In the genomic region with DNA sequence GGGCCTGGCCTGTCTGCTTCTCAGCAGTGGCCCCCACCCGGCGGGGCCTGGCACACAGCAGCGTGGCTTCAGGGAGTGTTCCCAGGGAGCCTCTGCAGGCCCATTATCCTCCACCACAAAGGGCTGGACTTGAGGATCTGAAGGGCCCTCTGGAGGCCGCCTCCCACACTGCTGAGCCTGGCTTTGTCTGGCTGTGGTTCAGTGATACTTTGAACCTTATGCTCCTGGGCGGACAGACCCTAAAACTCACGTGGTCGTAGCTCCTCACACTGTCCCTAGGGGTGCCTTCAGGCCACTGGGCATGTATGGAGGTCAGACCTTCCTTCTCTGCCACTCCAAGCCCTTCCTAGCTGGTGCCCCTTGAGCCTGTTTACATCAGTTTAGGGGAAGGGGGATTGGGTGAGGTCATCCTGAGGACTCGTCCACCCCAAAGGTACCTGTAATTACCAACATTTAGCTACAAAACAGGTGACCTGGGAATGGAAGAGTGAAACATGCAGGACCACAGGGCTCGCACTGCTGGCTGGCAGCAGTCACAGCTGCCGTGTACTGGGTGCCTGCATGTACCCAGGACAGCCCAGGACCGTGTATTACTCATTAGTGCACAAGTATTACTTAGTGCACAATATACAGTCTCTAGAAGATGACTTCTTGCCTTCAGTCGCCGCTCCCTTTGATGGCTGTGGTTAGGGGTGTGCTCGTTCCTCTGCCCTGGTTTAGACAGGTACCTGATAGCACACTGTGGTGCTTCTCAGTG, we compare ENCODE assay signal across 12 cellular contexts. TPM values are rescaled to one million over a fixed set of nuclear protein-coding genes. Genes with fewer than 3 reads are reported as not detected.
DNase-seq lines count a peak whose midpoint lies in the region; ATAC-seq, FAIRE-seq and TF ChIP-seq lines count a peak whose summit lies in the region.
"Had no signal": no experiment of that assay in that cellular context is flagged by ENCODE, and none has a peak within 500 bp of the region (broad histone marks: within the 10 kb centered on the region; RNA-seq: fewer than 3 reads in every experiment).

No MANE protein-coding gene starts in this region.

- H3K36me3 Mint-ChIP-seq in activated CD4-positive, alpha-beta T cell treated with anti-CD3 and anti-CD28 coated beads, Interleukin-2, amount 10 ng/mL, durations not matched to agents 24 days and 14 days (ENCODE audit: low read depth): peaks cover 33% of the 10 kb centered on the region

- no peaks in the 10 kb centered on the region for H3K9me3 ChIP-seq in HepG2 (ENCODE audit: low read length)

- H3K4me3 Mint-ChIP-seq in stimulated activated naive CD8-positive, alpha-beta T cell treated with anti-CD3 and anti-CD28 coated beads, Interleukin-15, amount 100 ng/mL, for 72 hours: no peak overlapping the region
- no peak overlapping the region for H3K4me3 Mint-ChIP-seq in activated CD4-positive, alpha-beta T cell treated with anti-CD3 and anti-CD28 coated beads, Interleukin-2, amount 10 ng/mL, durations not matched to agents 24 days and 14 days
- H3K4me3 Mint-ChIP-seq: activated naive CD4-positive, alpha-beta T cell treated with anti-CD3 and anti-CD28 coated beads for 36 hours; CD8-positive, alpha-beta T cell had no signal

- H3K79me2 ChIP-seq in HepG2 (ENCODE audit: insufficient read depth, low read length): peaks cover 3% of the 10 kb centered on the region

- H3K9me3 Mint-ChIP-seq in stimulated activated naive CD8-positive, alpha-beta T cell treated with anti-CD3 and anti-CD28 coated beads, Interleukin-15, amount 100 ng/mL, for 72 hours: no peaks in the 10 kb centered on the region
- no peaks in the 10 kb centered on the region for H3K9me3 Mint-ChIP-seq in activated CD4-positive, alpha-beta T cell treated with anti-CD3 and anti-CD28 coated beads, Interleukin-2, amount 10 ng/mL, durations not matched to agents 24 days and 14 days
- H3K9me3 Mint-ChIP-seq: activated naive CD4-positive, alpha-beta T cell treated with anti-CD3 and anti-CD28 coated beads for 36 hours; CD8-positive, alpha-beta T cell had no signal

- POLR2A ChIA-PET in HepG2 (lab: Yijun Ruan, JAX): interaction anchor here (0.6 to 2.2 kb wide), 5 partner anchors 9 to 54 kb away, joined by 3 to 16 read pairs (median 8); a partner anchor contains a TSS

- peak overlapping the region; percentile 25; the same call in 1 of the 2 replicates for H3K9ac ChIP-seq in HepG2 (ENCODE audit: insufficient read depth, low read depth, low read length)

- DNase-seq in stimulated activated naive CD8-positive, alpha-beta T cell treated with anti-CD3 and anti-CD28 coated beads, Interleukin-15, amount 100 ng/mL, for 72 hours: no peak
- DNase-seq in stimulated activated naive CD8-positive, alpha-beta T cell treated with anti-CD3 and anti-CD28 coated beads, Interleukin-15, Interleukin-2, amounts not matched to agents 100 U/mL and 50 U/mL, for 24 hours: no peak
- peak; percentile 35 for DNase-seq in astrocyte of the spinal cord (ENCODE audit: low read depth, low spot score)
- peak; percentile 83 for DNase-seq in HepG2 (ENCODE audit: low spot score)
- no peak for DNase-seq in urothelium cell line (ENCODE audit: low spot score)
- DNase-seq in activated CD4-positive, alpha-beta T cell treated with anti-CD3 and anti-CD28 coated beads, Interleukin-2, amount 10 ng/mL, durations not matched to agents 24 days and 14 days: no peak
- DNase-seq: activated naive CD4-positive, alpha-beta T cell treated with anti-CD3 and anti-CD28 coated beads for 36 hours; CD8-positive, alpha-beta T cell; stimulated activated CD4-positive, alpha-beta T cell treated with anti-CD3 and anti-CD28 coated beads, Interleukin-4, amount 100 ng/mL, for 4 hours; T-helper 1 cell had no signal

- peak in 1 of 2 experiments; percentile 15; a peak in 2 of 4 replicates for TF ChIP-seq POLR2A in HepG2 (IDR thresholded peaks at IDR 0.05; ENCODE audit: insufficient read depth in 1 of 2, low read depth in 2 of 2, low read length in 2 of 2)

- no peaks in the 10 kb centered on the region for H3K27me3 Mint-ChIP-seq in stimulated activated naive CD8-positive, alpha-beta T cell treated with anti-CD3 and anti-CD28 coated beads, Interleukin-15, amount 100 ng/mL, for 72 hours
- H3K27me3 Mint-ChIP-seq in activated CD4-positive, alpha-beta T cell treated with anti-CD3 and anti-CD28 coated beads, Interleukin-2, amount 10 ng/mL, durations not matched to agents 24 days and 14 days: no peaks in the 10 kb centered on the region

- WGBS in HepG2 (ENCODE audit: low lambda C conversion rate): 67% methylated on average over 11 of the region's 14 CpGs

- intact Hi-C loops in HepG2 (cut with micrococcal nuclease; ENCODE audit: unreplicated experiment): loop anchor here (1.0 to 2.0 kb wide), 2 partner anchors 9 to 16 kb away; a partner anchor contains a TSS
- intact Hi-C loops in activated CD4-positive, alpha-beta T cell treated with anti-CD3 and anti-CD28 coated beads, Interleukin-2, amount 10 ng/mL, durations not matched to agents 24 days and 14 days (cut with micrococcal nuclease): no loop called here

- H4K20me1 ChIP-seq in HepG2 (ENCODE audit: insufficient read depth, low read length): no peaks in the 10 kb centered on the region

- peaks cover 32% of the 10 kb centered on the region for H3K4me1 ChIP-seq in HepG2 (ENCODE audit: insufficient read depth, low read length)

- H3K36me3 ChIP-seq in HepG2 (replicated peaks in 1 of 2; ENCODE audit: control insufficient read depth in 1 of 2, insufficient read depth in 2 of 2, low read length in 2 of 2): peaks cover 21 to 42% of the 10 kb centered on the region in 2 experiments; a peak in 4 of 5 replicates

- FAIRE-seq in HepG2 (lab: Jason Lieb, UNC) (peak; percentile 88), urothelium cell line (lab: Jason Lieb, UNC) (peak; percentile 30)

- no peak overlapping the region for H2AFZ ChIP-seq in HepG2 (ENCODE audit: low read length)

- CTCF ChIA-PET in HepG2 (lab: Yijun Ruan, JAX; ENCODE audit: low intra/inter-chr PET ratio, low total read pairs): interaction anchor here (0.7 to 1.2 kb wide), 2 partner anchors 16 to 20 kb away, joined by 3 to 6 read pairs; no protein-coding TSS in a partner anchor

- peaks cover 10% of the 10 kb centered on the region for H3K4me1 Mint-ChIP-seq in stimulated activated naive CD8-positive, alpha-beta T cell treated with anti-CD3 and anti-CD28 coated beads, Interleukin-15, amount 100 ng/mL, for 72 hours
- H3K4me1 Mint-ChIP-seq in activated CD4-positive, alpha-beta T cell treated with anti-CD3 and anti-CD28 coated beads, Interleukin-2, amount 10 ng/mL, durations not matched to agents 24 days and 14 days: peaks cover 2% of the 10 kb centered on the region

- H3K4me2 ChIP-seq in HepG2 (ENCODE audit: low read depth, low read length): peak overlapping the region; percentile 26; the same call in 1 of the 2 replicates

- peak; percentile 72 for TF ChIP-seq RAD21 in HepG2 (CRISPR knock-in tag; IDR thresholded peaks at IDR 0.05)

- H3K27ac ChIP-seq in HepG2 (ENCODE audit: extremely low read length, insufficient read depth, low read length): peak overlapping the region; percentile 63

- TF ChIP-seq EP300 in HepG2 (IDR thresholded peaks at IDR 0.05; ENCODE audit: low read depth in 2 of 2, low read length in 2 of 2): no peak
- TF ChIP-seq EP300 in HepG2 (CRISPR knock-in tag; IDR thresholded peaks at IDR 0.05; ENCODE audit: borderline replicate concordance): no peak

- TF ChIP-seq CTCF in astrocyte of the spinal cord (IDR thresholded peaks at IDR 0.05; ENCODE audit: low read depth, low read length): peak; percentile 37
- TF ChIP-seq CTCF in HepG2 (CRISPR knock-in tag; IDR thresholded peaks at IDR 0.05): peak; percentile 74

- in situ Hi-C loops in astrocyte of the spinal cord (cut with HindIII; ENCODE audit: low sequenced_read_pairs): no loop called here
- in situ Hi-C loops in HepG2 (cut with HindIII; ENCODE audit: extremely low pct_ligation_motif_present, low pct_unique_long_range_greater_than_20kb): no loop called here

- ATAC-seq in stimulated activated naive CD8-positive, alpha-beta T cell treated with anti-CD3 and anti-CD28 coated beads, Interleukin-15, amount 100 ng/mL, for 72 hours: peak; percentile 22
- ATAC-seq in stimulated activated naive CD8-positive, alpha-beta T cell treated with anti-CD3 and anti-CD28 coated beads, Interleukin-15, Interleukin-2, amounts not matched to agents 100 U/mL and 50 U/mL, for 24 hours: no peak
- peak; percentile 95 for ATAC-seq in HepG2
- ATAC-seq in GM18519 (IDR thresholded peaks at IDR 0.05; ENCODE audit: low FRiP score, unreplicated experiment): no peak
- no peak for ATAC-seq in HG03108 (IDR thresholded peaks at IDR 0.05; ENCODE audit: unreplicated experiment)
- ATAC-seq: CD8-positive, alpha-beta T cell had no signal

- H3K27ac Mint-ChIP-seq in stimulated activated naive CD8-positive, alpha-beta T cell treated with anti-CD3 and anti-CD28 coated beads, Interleukin-15, amount 100 ng/mL, for 72 hours: no peak overlapping the region
- H3K27ac Mint-ChIP-seq in activated CD4-positive, alpha-beta T cell treated with anti-CD3 and anti-CD28 coated beads, Interleukin-2, amount 10 ng/mL, durations not matched to agents 24 days and 14 days: no peak overlapping the region
- H3K27ac Mint-ChIP-seq: activated naive CD4-positive, alpha-beta T cell treated with anti-CD3 and anti-CD28 coated beads for 36 hours had no signal

- H3K27me3 ChIP-seq in HepG2 (ENCODE audit: control insufficient read depth in 1 of 2, insufficient read depth in 2 of 2, low read length in 2 of 2): no peaks in the 10 kb centered on the region

- BruUV-seq in HepG2 (replicated peaks; lab: Mats Ljungman, UMichigan): no TSS peak

- no peak overlapping the region for H3K4me3 ChIP-seq in astrocyte of the spinal cord (ENCODE audit: low read depth, low read length)
- H3K4me3 ChIP-seq in HepG2 (replicated peaks in 1 of 3; ENCODE audit: insufficient read depth in 1 of 3, low read depth in 2 of 3, low read length in 3 of 3): no peak overlapping the region

RNA-seq across cellular contexts. Expression of a gene that starts 8.5 kb away (rescaled TPM):
- 115 and 127 TPM in 2 replicates for total RNA-seq in HepG2 (2016; rRNA removed; fragmentation: Illumina TruSeq; extraction: Trizol)
- total RNA-seq in HepG2 (2016; cell fraction: cytosol; rRNA removed; fragmentation: Illumina TruSeq; extraction: Trizol; ENCODE audit: low read depth): 58.9 and 75.1 TPM in 2 replicates
- total RNA-seq in HepG2 (2016; cell fraction: insoluble cytoplasmic fraction; rRNA removed; fragmentation: Illumina TruSeq; extraction: Trizol): 119 and 128 TPM in 2 replicates
- 66.5 and 84.7 TPM in 2 replicates for total RNA-seq in HepG2 (2016; cell fraction: membrane; rRNA removed; fragmentation: Illumina TruSeq; extraction: Trizol)
- 73.9 and 76.5 TPM in 2 replicates for total RNA-seq in HepG2 (2016; cell fraction: nucleus; rRNA removed; fragmentation: Illumina TruSeq; extraction: Trizol)
- polyA plus RNA-seq in HepG2 (2011; rRNA removed): 113 and 127 TPM in 2 replicates
- polyA plus RNA-seq in HepG2 (2011; cell fraction: cytosol; rRNA removed): 126 and 161 TPM in 2 replicates
- 121 and 122 TPM in 2 replicates for polyA plus RNA-seq in HepG2 (2011; cell fraction: nucleus; rRNA removed)
- polyA plus RNA-seq in HepG2 (2012): 66.2 and 76.0 TPM in 2 replicates
- 48.7 and 72.2 TPM in 2 replicates for polyA plus RNA-seq in HepG2 (2016; cell fraction: cytosol; fragmentation: Illumina TruSeq; extraction: Trizol; ENCODE audit: low read depth)
- polyA plus RNA-seq in HepG2 (2016; cell fraction: insoluble cytoplasmic fraction; fragmentation: Illumina TruSeq; extraction: Trizol; ENCODE audit: low read depth): 135 and 143 TPM in 2 replicates
- 58.4 and 72.9 TPM in 2 replicates for polyA plus RNA-seq in HepG2 (2016; cell fraction: membrane; fragmentation: Illumina TruSeq; extraction: Trizol; ENCODE audit: low read depth)
- polyA plus RNA-seq in HepG2 (2016; cell fraction: nucleus; fragmentation: Illumina TruSeq; extraction: Trizol; ENCODE audit: insufficient read depth, low read depth): 111 and 117 TPM in 2 replicates
- 126 and 157 TPM in 2 replicates for polyA minus RNA-seq in HepG2 (2011; rRNA and poly(A)+ RNA removed; ENCODE audit: low replicate concordance)
- polyA minus RNA-seq in HepG2 (2011; cell fraction: cytosol; rRNA and poly(A)+ RNA removed): 42.8 and 47.7 TPM in 2 replicates
- polyA minus RNA-seq in HepG2 (2011; cell fraction: nucleus; rRNA and poly(A)+ RNA removed): 54.1 and 61.8 TPM in 2 replicates
- total RNA-seq in activated CD4-positive, alpha-beta T cell treated with anti-CD3 and anti-CD28 coated beads, Interleukin-2, amount 10 ng/mL, durations not matched to agents 24 days and 14 days: 72.5 and 76.5 TPM in 2 replicates

RNA-seq across cellular contexts. Expression of a gene that starts 34.2 kb away (rescaled TPM):
- total RNA-seq in HepG2 (2016; rRNA removed; fragmentation: Illumina TruSeq; extraction: Trizol): 12.5 and 15.2 TPM in 2 replicates
- 0.81 and 0.88 TPM in 2 replicates for total RNA-seq in HepG2 (2016; cell fraction: cytosol; rRNA removed; fragmentation: Illumina TruSeq; extraction: Trizol; ENCODE audit: low read depth)
- total RNA-seq in HepG2 (2016; cell fraction: insoluble cytoplasmic fraction; rRNA removed; fragmentation: Illumina TruSeq; extraction: Trizol): 12.4 and 14.4 TPM in 2 replicates
- total RNA-seq in HepG2 (2016; cell fraction: membrane; rRNA removed; fragmentation: Illumina TruSeq; extraction: Trizol): 5.8 and 6.1 TPM in 2 replicates
- total RNA-seq in HepG2 (2016; cell fraction: nucleus; rRNA removed; fragmentation: Illumina TruSeq; extraction: Trizol): 11.2 and 13.3 TPM in 2 replicates
- polyA plus RNA-seq in HepG2 (2011; rRNA removed): 19.7 and 20.5 TPM in 2 replicates
- 14.8 and 16.3 TPM in 2 replicates for polyA plus RNA-seq in HepG2 (2011; cell fraction: cytosol; rRNA removed)
- 25.4 and 27.5 TPM in 2 replicates for polyA plus RNA-seq in HepG2 (2011; cell fraction: nucleus; rRNA removed)
- 10.3 and 11.9 TPM in 2 replicates for polyA plus RNA-seq in HepG2 (2012)
- polyA plus RNA-seq in HepG2 (2016; cell fraction: cytosol; fragmentation: Illumina TruSeq; extraction: Trizol; ENCODE audit: low read depth): 0.35 and 0.64 TPM in 2 replicates
- 11.5 and 11.7 TPM in 2 replicates for polyA plus RNA-seq in HepG2 (2016; cell fraction: insoluble cytoplasmic fraction; fragmentation: Illumina TruSeq; extraction: Trizol; ENCODE audit: low read depth)
- polyA plus RNA-seq in HepG2 (2016; cell fraction: membrane; fragmentation: Illumina TruSeq; extraction: Trizol; ENCODE audit: low read depth): 3.5 and 4.3 TPM in 2 replicates
- 16.5 and 19.6 TPM in 2 replicates for polyA plus RNA-seq in HepG2 (2016; cell fraction: nucleus; fragmentation: Illumina TruSeq; extraction: Trizol; ENCODE audit: insufficient read depth, low read depth)
- 29.3 and 36.6 TPM in 2 replicates for polyA minus RNA-seq in HepG2 (2011; rRNA and poly(A)+ RNA removed; ENCODE audit: low replicate concordance)
- polyA minus RNA-seq in HepG2 (2011; cell fraction: cytosol; rRNA and poly(A)+ RNA removed): 11.4 and 13.4 TPM in 2 replicates
- 23.9 and 25.2 TPM in 2 replicates for polyA minus RNA-seq in HepG2 (2011; cell fraction: nucleus; rRNA and poly(A)+ RNA removed)
- 9.2 and 9.5 TPM in 2 replicates for total RNA-seq in activated CD4-positive, alpha-beta T cell treated with anti-CD3 and anti-CD28 coated beads, Interleukin-2, amount 10 ng/mL, durations not matched to agents 24 days and 14 days

RNA-seq across cellular contexts. Expression of a gene that starts 54.7 kb away (rescaled TPM):
- 37.8 and 49.1 TPM in 2 replicates for total RNA-seq in HepG2 (2016; rRNA removed; fragmentation: Illumina TruSeq; extraction: Trizol)
- total RNA-seq in HepG2 (2016; cell fraction: cytosol; rRNA removed; fragmentation: Illumina TruSeq; extraction: Trizol; ENCODE audit: low read depth): 12.6 and 13.7 TPM in 2 replicates
- 35.7 and 42.1 TPM in 2 replicates for total RNA-seq in HepG2 (2016; cell fraction: insoluble cytoplasmic fraction; rRNA removed; fragmentation: Illumina TruSeq; extraction: Trizol)
- total RNA-seq in HepG2 (2016; cell fraction: membrane; rRNA removed; fragmentation: Illumina TruSeq; extraction: Trizol): 24.4 and 28.3 TPM in 2 replicates
- 19.5 and 22.1 TPM in 2 replicates for total RNA-seq in HepG2 (2016; cell fraction: nucleus; rRNA removed; fragmentation: Illumina TruSeq; extraction: Trizol)
- 18.9 and 23.0 TPM in 2 replicates for polyA plus RNA-seq in HepG2 (2011; rRNA removed)
- polyA plus RNA-seq in HepG2 (2011; cell fraction: cytosol; rRNA removed): 16.9 and 20.6 TPM in 2 replicates
- polyA plus RNA-seq in HepG2 (2011; cell fraction: nucleus; rRNA removed): 6.3 and 8.5 TPM in 2 replicates
- 15.5 and 19.9 TPM in 2 replicates for polyA plus RNA-seq in HepG2 (2012)
- polyA plus RNA-seq in HepG2 (2016; cell fraction: cytosol; fragmentation: Illumina TruSeq; extraction: Trizol; ENCODE audit: low read depth): 9.5 and 9.6 TPM in 2 replicates
- 31.1 and 31.2 TPM in 2 replicates for polyA plus RNA-seq in HepG2 (2016; cell fraction: insoluble cytoplasmic fraction; fragmentation: Illumina TruSeq; extraction: Trizol; ENCODE audit: low read depth)
- polyA plus RNA-seq in HepG2 (2016; cell fraction: membrane; fragmentation: Illumina TruSeq; extraction: Trizol; ENCODE audit: low read depth): 16.1 and 18.2 TPM in 2 replicates
- 16.7 and 17.8 TPM in 2 replicates for polyA plus RNA-seq in HepG2 (2016; cell fraction: nucleus; fragmentation: Illumina TruSeq; extraction: Trizol; ENCODE audit: insufficient read depth, low read depth)
- polyA minus RNA-seq in HepG2 (2011; rRNA and poly(A)+ RNA removed; ENCODE audit: low replicate concordance): 17.1 and 37.9 TPM in 2 replicates
- 14.0 and 14.2 TPM in 2 replicates for polyA minus RNA-seq in HepG2 (2011; cell fraction: cytosol; rRNA and poly(A)+ RNA removed)
- polyA minus RNA-seq in HepG2 (2011; cell fraction: nucleus; rRNA and poly(A)+ RNA removed): 17.8 and 20.8 TPM in 2 replicates
- 60.0 and 64.0 TPM in 2 replicates for total RNA-seq in activated CD4-positive, alpha-beta T cell treated with anti-CD3 and anti-CD28 coated beads, Interleukin-2, amount 10 ng/mL, durations not matched to agents 24 days and 14 days

Comparison
In these comparisons a context has a peak if more than half of its experiments do, and no peak if none do; other contexts are left out.
1. ATAC-seq: peak in stimulated activated naive CD8-positive, alpha-beta T cell treated with anti-CD3 and anti-CD28 coated beads, Interleukin-15, amount 100 ng/mL, for 72 hours (single experiment) and HepG2 (single experiment); none in stimulated activated naive CD8-positive, alpha-beta T cell treated with anti-CD3 and anti-CD28 coated beads, Interleukin-15, Interleukin-2, amounts not matched to agents 100 U/mL and 50 U/mL, for 24 hours (single experiment), GM18519 (single experiment) and HG03108 (single experiment).
2. DNase-seq: peak in astrocyte of the spinal cord (single experiment) and HepG2 (single experiment); none in stimulated activated naive CD8-positive, alpha-beta T cell treated with anti-CD3 and anti-CD28 coated beads, Interleukin-15, amount 100 ng/mL, for 72 hours (0 of 2), stimulated activated naive CD8-positive, alpha-beta T cell treated with anti-CD3 and anti-CD28 coated beads, Interleukin-15, Interleukin-2, amounts not matched to agents 100 U/mL and 50 U/mL, for 24 hours (single experiment), urothelium cell line (single experiment) and activated CD4-positive, alpha-beta T cell treated with anti-CD3 and anti-CD28 coated beads, Interleukin-2, amount 10 ng/mL, durations not matched to agents 24 days and 14 days (single experiment).